ENCODE assay signal across 20 cellular contexts in the genomic region with DNA sequence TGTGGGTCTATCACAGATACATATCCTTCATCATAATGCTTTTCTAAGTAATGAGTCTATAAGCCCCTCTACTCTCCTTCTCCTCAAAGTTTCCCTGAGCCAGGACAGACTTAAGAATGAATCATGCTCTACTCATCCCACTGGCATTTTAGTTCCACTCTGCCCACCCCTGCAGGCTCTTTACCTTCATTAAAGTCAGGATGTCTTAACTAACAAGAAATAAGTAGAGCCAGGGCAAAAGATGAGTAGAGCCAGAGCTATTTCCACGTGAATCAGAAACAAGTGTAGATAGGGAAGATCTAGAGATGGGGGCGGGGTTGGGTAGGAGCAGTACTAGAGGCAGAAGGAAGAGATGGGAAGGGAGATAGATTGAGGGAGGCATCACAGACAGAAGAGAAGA.
DNase-seq lines count a peak whose midpoint lies in the region; ATAC-seq and TF ChIP-seq lines count a peak whose summit lies in the region.
"Had no signal": no experiment of that assay in that cellular context is flagged by ENCODE, and none has a peak within 500 bp of the region (broad histone marks: within the 10 kb centered on the region; RNA-seq: fewer than 3 reads in every experiment).

No MANE protein-coding gene starts in this region.

- DNase-seq in GM03348 (ENCODE audit: low spot score), result peak; percentile 55
- DNase-seq in RPMI7951 (ENCODE audit: low read depth), result peak; percentile 86
- peak; percentile 10 to 88 for DNase-seq in fibroblast of lung (ENCODE audit: low read depth in 2 of 2)
- peak; percentile 36 for DNase-seq in retinal pigment epithelial cell (ENCODE audit: low read depth)
- no peak for DNase-seq in effector memory CD4-positive, alpha-beta T cell
- no peak for DNase-seq in stimulated activated CD4-positive, alpha-beta T cell treated with anti-CD3 and anti-CD28 coated beads, Interleukin-1b, Interleukin-23, amount 100 ng/mL, for 48 hours
- DNase-seq in uterus, result no peak
- DNase-seq: activated CD4-positive, alpha-beta T cell treated with anti-CD3 and anti-CD28 coated beads, Interleukin-2, amount 50 U/mL, for 4 hours; activated T-cell treated with anti-CD3 and anti-CD28 coated beads, Interleukin-2, amount 50 U/mL, for 48 hours; C1 segment of cervical spinal cord; cerebellar nuclear complex; DMS79 treated with DMSO at 0.1 percent for 48 hours; heart right ventricle; left colon; MM.1S; NCI-H2029; NCI-H526 treated with DMSO at 0.1 percent for 48 hours; OCI-M1; posterior cingulate gyrus had no signal

- H3K4me3 ChIP-seq in fibroblast of lung (replicated peaks in 1 of 4; ENCODE audit: control extremely low read depth in 1 of 4, insufficient read depth in 1 of 4, low read depth in 3 of 4, low read length in 4 of 4) (no peak overlapping the region), retinal pigment epithelial cell (ENCODE audit: low read length) (no peak overlapping the region), uterus (no peak overlapping the region)
- no peak overlapping the region for H3K4me3 ChIP-seq in effector memory CD4-positive, alpha-beta T cell (ENCODE audit: insufficient read depth, low read depth, low read length, poor library complexity, severe bottlenecking)
- H3K4me3 ChIP-seq: heart right ventricle had no signal

- no peaks in the 10 kb centered on the region for H3K79me2 ChIP-seq in fibroblast of lung (ENCODE audit: control insufficient read depth, insufficient read depth, low read length)

- H3K4me1 ChIP-seq in fibroblast of lung (ENCODE audit: control insufficient read depth, extremely low read depth, insufficient read depth, low read length) (peaks cover 2% of the 10 kb centered on the region), uterus (no peaks in the 10 kb centered on the region)
- H3K4me1 ChIP-seq in effector memory CD4-positive, alpha-beta T cell (ENCODE audit: control insufficient read depth, insufficient read depth, low read length, poor library complexity, severe bottlenecking), result no peaks in the 10 kb centered on the region

- no peaks in the 10 kb centered on the region for H3K27me3 ChIP-seq in fibroblast of lung (ENCODE audit: control insufficient read depth, insufficient read depth, low read length)
- H3K27me3 ChIP-seq in effector memory CD4-positive, alpha-beta T cell (replicated peaks; ENCODE audit: control insufficient read depth, insufficient read depth, low read length, poor library complexity, severe bottlenecking), result no peaks in the 10 kb centered on the region
- no peaks in the 10 kb centered on the region for H3K27me3 ChIP-seq in uterus
- H3K27me3 ChIP-seq: heart right ventricle had no signal

- no peak for ATAC-seq in GM18861 (IDR thresholded peaks at IDR 0.05; ENCODE audit: unreplicated experiment)
- ATAC-seq: heart right ventricle, left colon had no signal

- TF ChIP-seq POLR2A in uterus (IDR thresholded peaks at IDR 0.05), result no peak

- no peaks in the 10 kb centered on the region for H4K20me1 ChIP-seq in fibroblast of lung (ENCODE audit: control insufficient read depth, extremely low read depth, insufficient read depth, low read length)

- intact Hi-C loops in uterus (cut with DNase I; ENCODE audit: low total_unique reads), result no loop called here

- H3K36me3 ChIP-seq in fibroblast of lung (ENCODE audit: control insufficient read depth, insufficient read depth, low read length) (no peaks in the 10 kb centered on the region), uterus (no peaks in the 10 kb centered on the region)
- H3K36me3 ChIP-seq in effector memory CD4-positive, alpha-beta T cell (ENCODE audit: control insufficient read depth, insufficient read depth, low read length), result no peaks in the 10 kb centered on the region
- H3K36me3 ChIP-seq: heart right ventricle had no signal

- H2AFZ ChIP-seq in fibroblast of lung (ENCODE audit: low read length), result no peak overlapping the region

- H3K27ac ChIP-seq in fibroblast of lung (ENCODE audit: insufficient read depth, low read length), result no peak overlapping the region
- H3K27ac ChIP-seq in effector memory CD4-positive, alpha-beta T cell (ENCODE audit: insufficient read depth, low read length, poor library complexity, severe bottlenecking), result no peak overlapping the region
- H3K27ac ChIP-seq in uterus, result no peak overlapping the region
- H3K27ac ChIP-seq: heart right ventricle had no signal

- H3K4me2 ChIP-seq in fibroblast of lung (ENCODE audit: extremely low read depth, insufficient read depth, low read length), result no peak overlapping the region

- TF ChIP-seq CTCF in fibroblast of lung (conservative IDR thresholded peaks at IDR 0.05 in 1 of 2, IDR thresholded peaks at IDR 0.05 in 1 of 2; ENCODE audit: low read depth in 1 of 2, low read length in 2 of 2), result no peak
- TF ChIP-seq CTCF in retinal pigment epithelial cell (conservative IDR thresholded peaks at IDR 0.05; ENCODE audit: low read depth, low read length), result no peak
- TF ChIP-seq CTCF in uterus (IDR thresholded peaks at IDR 0.05), result no peak

- H3K9me3 ChIP-seq in fibroblast of lung (ENCODE audit: control insufficient read depth, insufficient read depth, low read depth, low read length) (no peaks in the 10 kb centered on the region), uterus (no peaks in the 10 kb centered on the region)
- no peaks in the 10 kb centered on the region for H3K9me3 ChIP-seq in effector memory CD4-positive, alpha-beta T cell (ENCODE audit: control insufficient read depth, low read length)

- H3K9ac ChIP-seq in fibroblast of lung (ENCODE audit: insufficient read depth, low read length), result no peak overlapping the region

Comparison
In these comparisons a context has a peak if more than half of its experiments do, and no peak if none do; other contexts are left out.
1. DNase-seq: peak in GM03348 (single experiment), RPMI7951 (single experiment), fibroblast of lung (2 of 2) and retinal pigment epithelial cell (single experiment); none in effector memory CD4-positive, alpha-beta T cell (0 of 3), stimulated activated CD4-positive, alpha-beta T cell treated with anti-CD3 and anti-CD28 coated beads, Interleukin-1b, Interleukin-23, amount 100 ng/mL, for 48 hours (single experiment) and uterus (0 of 2).